ENCODE assay signal across 11 cellular contexts in genomic region chr19:54365798-54366197, GRCh38. TPM values are rescaled to one million over a fixed set of nuclear protein-coding genes. Genes with fewer than 3 reads are reported as not detected.
"Had no signal": no experiment of that assay in that cellular context is flagged by ENCODE, and none has a peak within 500 bp of the region (broad histone marks: within the 10 kb centered on the region; RNA-seq: fewer than 3 reads in every experiment).

No MANE protein-coding gene starts in this region.

RNA-seq across cellular contexts. Expression of gene LAIR1, which starts 1.1 kb away (rescaled TPM):
- total RNA-seq: myocyte, osteocyte, progenitor cell of endocrine pancreas had no signal

RNA-seq across cellular contexts. Expression of gene LILRA4, which starts 26.8 kb away (rescaled TPM):
- total RNA-seq: activated CD4-positive, alpha-beta memory T cell treated with anti-CD3 and anti-CD28 coated beads, Interleukin-2, amount 10 ng/mL, durations not matched to agents 7 days and 5 days; activated CD4-positive, alpha-beta T cell treated with anti-CD3 and anti-CD28 coated beads, Interleukin-2, amount 10 ng/mL, durations not matched to agents 24 days and 14 days; activated CD8-positive, alpha-beta memory T cell treated with anti-CD3 and anti-CD28 coated beads, Interleukin-2, amount 10 ng/mL, durations not matched to agents 7 days and 5 days; aorta; esophagus muscularis mucosa; hepatocyte; left ventricle myocardium superior; myocyte; osteocyte; progenitor cell of endocrine pancreas; thyroid gland had no signal
- polyA plus RNA-seq: aorta, hepatocyte had no signal

RNA-seq across cellular contexts. Expression of gene TTYH1, which starts 49.5 kb away (rescaled TPM):
- total RNA-seq: myocyte, osteocyte had no signal

RNA-seq across cellular contexts. Expression of gene LILRA5, which starts 52.8 kb away (rescaled TPM):
- total RNA-seq: activated CD4-positive, alpha-beta memory T cell treated with anti-CD3 and anti-CD28 coated beads, Interleukin-2, amount 10 ng/mL, durations not matched to agents 7 days and 5 days; activated CD4-positive, alpha-beta T cell treated with anti-CD3 and anti-CD28 coated beads, Interleukin-2, amount 10 ng/mL, durations not matched to agents 24 days and 14 days; activated CD8-positive, alpha-beta memory T cell treated with anti-CD3 and anti-CD28 coated beads, Interleukin-2, amount 10 ng/mL, durations not matched to agents 7 days and 5 days; hepatocyte; myocyte; osteocyte; progenitor cell of endocrine pancreas had no signal
- polyA plus RNA-seq: hepatocyte had no signal
